In the genomic region with DNA sequence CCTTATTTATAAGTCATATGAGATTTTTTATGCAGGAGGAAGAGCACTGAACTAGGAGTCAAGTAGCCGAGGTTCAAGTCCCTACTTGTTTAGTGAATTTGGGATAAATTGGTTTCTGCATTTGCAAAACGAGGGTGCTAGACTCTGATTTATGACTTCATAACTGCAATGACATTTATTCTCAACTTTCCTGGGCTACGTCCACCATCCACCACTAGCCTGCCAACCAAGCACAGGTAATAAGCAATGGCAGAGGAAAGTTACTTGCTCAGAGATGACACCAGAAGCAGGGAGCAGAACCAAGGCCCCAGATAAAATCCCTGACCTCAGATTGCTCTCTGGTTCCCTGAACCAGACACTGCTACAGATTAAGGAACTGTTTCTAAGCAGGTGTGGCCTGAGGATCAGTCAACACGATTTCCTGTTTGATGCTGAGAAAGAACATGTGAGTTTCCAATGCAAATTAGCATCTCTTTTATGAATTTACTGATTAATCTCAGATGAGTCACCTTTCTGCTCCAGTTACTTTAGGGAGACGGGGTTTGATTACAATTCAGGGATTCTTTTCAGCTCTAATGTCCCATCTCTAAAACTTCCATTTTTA, we compare ENCODE assay signal across 8 cellular contexts. TPM values are rescaled to one million over a fixed set of nuclear protein-coding genes. Genes with fewer than 3 reads are reported as not detected.
A peak's percentile ranks its signal among the peaks of the same experiment; 100 is the strongest.
DNase-seq lines count a peak whose midpoint lies in the region; ATAC-seq and TF ChIP-seq lines count a peak whose summit lies in the region.

No MANE protein-coding gene starts in this region.

- peaks cover 23% of the 10 kb centered on the region for H3K9me1 ChIP-seq in IMR-90 (ENCODE audit: insufficient read depth, low read length)

- no TSS peak for BruUV-seq in IMR-90 (replicated peaks; lab: Mats Ljungman, UMichigan)

- CTCF ChIA-PET in IMR-90 (lab: Yijun Ruan, JAX), result interaction anchor here (0.6 kb wide), 1 partner anchor 583 kb away, joined by 3 read pairs; no protein-coding TSS in a partner anchor

- H2BK20ac ChIP-seq in IMR-90 (ENCODE audit: low read depth, low read length), result no peak overlapping the region

- H2BK15ac ChIP-seq in IMR-90 (ENCODE audit: low read depth, low read length), result no peak overlapping the region

- H3K27ac ChIP-seq in IMR-90 (ENCODE audit: insufficient read depth, low read length), result no peak overlapping the region

- H2BK5ac ChIP-seq in IMR-90 (ENCODE audit: low read depth, low read length, poor library complexity, severe bottlenecking), result no peak overlapping the region

- ATAC-seq in GM18511 (IDR thresholded peaks at IDR 0.05; ENCODE audit: unreplicated experiment) (peak; percentile 73), GM21723 (IDR thresholded peaks at IDR 0.05; ENCODE audit: unreplicated experiment) (peak; percentile 79), IMR-90 (ENCODE audit: low read depth) (no peak; the same call in 1 of the 2 replicates)

- no peak overlapping the region for H3K23ac ChIP-seq in IMR-90 (ENCODE audit: low read depth, low read length)

- H3K56ac ChIP-seq in IMR-90 (ENCODE audit: extremely low read depth, insufficient read depth, low read length), result no peak overlapping the region

- no peak overlapping the region for H4K8ac ChIP-seq in IMR-90 (ENCODE audit: low read depth in 2 of 2, low read length in 2 of 2)

- H3K4me3 ChIP-seq in IMR-90 (ENCODE audit: insufficient read depth, low read depth, low read length), result no peak overlapping the region

- H3K9ac ChIP-seq in IMR-90 (ENCODE audit: low read depth, low read length), result no peak overlapping the region

- TF ChIP-seq POLR2A in IMR-90 (IDR thresholded peaks at IDR 0.05; ENCODE audit: low read depth, low read length), result no peak

- no peak for TF ChIP-seq RAD21 in IMR-90 (IDR thresholded peaks at IDR 0.05; ENCODE audit: low read length)

- no peak overlapping the region for H2AFZ ChIP-seq in IMR-90 (replicated peaks; ENCODE audit: low read length, poor library complexity)

- no peak overlapping the region for H2AK9ac ChIP-seq in IMR-90 (replicated peaks; ENCODE audit: low read depth, low read length, poor library complexity)

- no peak overlapping the region for H3K14ac ChIP-seq in IMR-90 (replicated peaks; ENCODE audit: low read depth, low read length)

- dilution Hi-C loops in IMR-90 (cut with HindIII; ENCODE audit: low sequenced_read_pairs, unreplicated experiment), result no loop called here

- no peak overlapping the region for H2AK5ac ChIP-seq in IMR-90 (ENCODE audit: low read depth, low read length)

- H4K20me1 ChIP-seq in IMR-90 (ENCODE audit: insufficient read depth, low read length), result peaks cover 77% of the 10 kb centered on the region

- H3K4me1 ChIP-seq in IMR-90 (ENCODE audit: control insufficient read depth, insufficient read depth, low read length), result peaks cover 12% of the 10 kb centered on the region

- in situ Hi-C loops in IMR-90 (cut with MboI; ENCODE audit: low sequenced_read_pairs), result no loop called here

- POLR2A ChIA-PET in IMR-90 (lab: Charles Lee; ENCODE audit: unreplicated experiment), result no interaction called here

- peaks cover 55 to 84% of the 10 kb centered on the region in 2 experiments for H3K79me1 ChIP-seq in IMR-90 (ENCODE audit: low read depth in 1 of 2, low read length in 2 of 2)

- no peak overlapping the region for H4K91ac ChIP-seq in IMR-90 (ENCODE audit: insufficient read depth, low read depth, low read length)

- no peak overlapping the region for H4K5ac ChIP-seq in IMR-90 (ENCODE audit: low read depth, low read length)

- intact Hi-C loops in IMR-90 (cut with micrococcal nuclease), result no loop called here

- peaks cover 60% of the 10 kb centered on the region for H3K36me3 ChIP-seq in IMR-90 (ENCODE audit: control insufficient read depth, insufficient read depth, low read length)

- no CpG with 5 or more reads among the region's 5 CpGs for WGBS in IMR-90 (ENCODE audit: extremely low coverage in 2 of 2, insufficient read length in 1 of 2), 2 experiments

- no peak overlapping the region for H2BK120ac ChIP-seq in IMR-90 (ENCODE audit: low read depth, low read length)

- no peak overlapping the region for H3K4ac ChIP-seq in IMR-90 (ENCODE audit: low read depth, low read length)

- H3K18ac ChIP-seq in IMR-90 (ENCODE audit: low read depth, low read length), result no peak overlapping the region

- H3K4me2 ChIP-seq in IMR-90 (ENCODE audit: low read depth, low read length), result no peak overlapping the region

- no peak for TF ChIP-seq CTCF in IMR-90 (conservative IDR thresholded peaks at IDR 0.05; ENCODE audit: low read depth, low read length)

- no peaks in the 10 kb centered on the region for H3K9me3 ChIP-seq in IMR-90 (ENCODE audit: control insufficient read depth, insufficient read depth, low read length)

- DNase-seq in IMR-90 (peak; percentile 32), kidney glomerular epithelial cell (lab: John Stamatoyannopoulos, UW) (peak; percentile 27), amygdala (lab: John Stamatoyannopoulos, UW) (no peak), NCI-H345 (lab: John Stamatoyannopoulos, UW) (no peak)
- no peak for DNase-seq in activated CD4-positive, alpha-beta T cell treated with anti-CD3 and anti-CD28 coated beads, Interleukin-2, amount 50 U/mL, for 4 hours
- no peak for DNase-seq in activated T-cell treated with anti-CD3 and anti-CD28 coated beads, Interleukin-2, amount 50 U/mL, for 1 hour

- no peaks in the 10 kb centered on the region for H3K27me3 ChIP-seq in IMR-90 (ENCODE audit: control insufficient read depth, insufficient read depth, low read length)

TF ChIP-seq in IMR-90, 13 proteins besides CTCF, POLR2A, EP300 and RAD21:
- TF ChIP-seq RFX5 (IDR thresholded peaks at IDR 0.05; ENCODE audit: low read depth, low read length) (no peak), FOS (IDR thresholded peaks at IDR 0.05; ENCODE audit: low read depth, low read length) (peak; percentile 23; the same call in 1 of the 2 replicates)

RNA-seq across cellular contexts. Expression of a gene that starts 52.7 kb away (rescaled TPM):
- total RNA-seq in IMR-90 (2012; rRNA removed), result 46.4 and 56.6 TPM in 2 replicates
- polyA plus RNA-seq in IMR-90 (2012; rRNA removed), result 49.9 and 52.1 TPM in 2 replicates
- polyA plus RNA-seq in IMR-90 (2012; cell fraction: cytosol; rRNA removed), result 32.9 and 56.4 TPM in 2 replicates
- polyA plus RNA-seq in IMR-90 (2012; cell fraction: nucleus; rRNA removed; ENCODE audit: low replicate concordance), result 37.9 and 66.1 TPM in 2 replicates

Comparison
In these comparisons a context has a peak if more than half of its experiments do, and no peak if none do; other contexts are left out.
1. DNase-seq: peak in IMR-90 (single experiment) and kidney glomerular epithelial cell (single experiment); none in activated CD4-positive, alpha-beta T cell treated with anti-CD3 and anti-CD28 coated beads, Interleukin-2, amount 50 U/mL, for 4 hours (0 of 2), amygdala (0 of 56), NCI-H345 (single experiment) and activated T-cell treated with anti-CD3 and anti-CD28 coated beads, Interleukin-2, amount 50 U/mL, for 1 hour (single experiment).